ENCODE assay signal across 12 cellular contexts in the genomic region with DNA sequence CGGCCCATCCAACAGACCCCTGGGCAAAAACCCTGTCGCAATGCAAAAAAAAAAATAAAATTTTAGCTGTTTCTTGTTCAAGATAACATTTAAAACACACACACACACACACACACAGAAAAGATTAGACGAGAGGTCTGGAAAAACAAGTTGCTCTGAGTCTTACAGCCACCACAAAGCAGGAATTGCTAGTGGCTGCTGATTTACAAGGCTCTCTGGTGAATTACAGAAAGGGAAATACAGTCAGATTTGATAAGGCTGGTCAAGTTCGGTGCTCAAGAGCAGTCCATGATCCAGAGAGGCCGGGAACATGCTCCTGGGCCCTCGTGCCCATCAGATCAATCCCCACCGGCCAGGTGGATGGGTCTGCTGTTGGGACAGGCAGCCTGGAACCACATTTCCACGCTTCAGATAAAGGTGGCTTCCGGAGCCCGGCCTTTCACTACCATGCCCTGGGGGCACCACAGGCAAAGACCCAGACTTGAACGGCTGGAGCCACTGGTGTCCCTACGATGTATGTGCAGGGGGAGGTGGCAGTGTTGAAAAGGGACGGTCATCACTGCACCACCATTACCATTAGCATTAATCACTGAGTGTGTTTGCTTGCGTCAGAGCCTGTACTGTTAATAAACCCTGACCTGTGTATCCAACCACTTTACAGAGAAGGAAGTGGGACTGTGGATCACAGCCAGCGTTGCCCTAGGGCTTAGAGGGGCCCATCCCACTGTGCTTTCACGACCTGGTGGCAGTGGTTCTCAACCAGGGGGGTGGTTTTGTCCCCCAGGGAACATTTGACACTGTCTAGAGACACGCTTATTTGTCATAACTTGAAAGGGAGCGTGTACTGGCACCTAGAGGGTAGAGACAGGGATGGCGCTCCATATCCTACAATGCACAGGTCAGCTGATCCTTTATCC.
DNase-seq lines count a peak whose midpoint lies in the region; ATAC-seq and TF ChIP-seq lines count a peak whose summit lies in the region.
"Had no signal": no experiment of that assay in that cellular context is flagged by ENCODE, and none has a peak within 500 bp of the region (broad histone marks: within the 10 kb centered on the region; RNA-seq: fewer than 3 reads in every experiment).

No MANE protein-coding gene starts in this region.

- DNase-seq in DMS79 treated with DMSO at 0.1 percent for 48 hours (lab: John Stamatoyannopoulos, UW) (peak; percentile 33), DMS79 (lab: John Stamatoyannopoulos, UW) (no peak), MV-4-11 (lab: John Stamatoyannopoulos, UW) (peak; percentile 77), esophagus muscularis mucosa (ENCODE audit: extremely low spot score) (no peak), SW 1271 (lab: John Stamatoyannopoulos, UW) (no peak), sciatic nerve (ENCODE audit: low spot score) (no peak)
- DNase-seq: central memory CD4-positive, alpha-beta T cell; foreskin fibroblast; NCI-H2227 treated with DMSO at 0.1 percent for 48 hours had no signal

- no peak for TF ChIP-seq EP300 in esophagus muscularis mucosa (IDR thresholded peaks at IDR 0.05)

- ATAC-seq in sciatic nerve (no peak), HG02840 (IDR thresholded peaks at IDR 0.05; ENCODE audit: low FRiP score, unreplicated experiment) (no peak)

- H3K4me1 ChIP-seq in esophagus muscularis mucosa, result peaks cover 30 to 82% (median 77%) of the 10 kb centered on the region in 4 donors
- peaks cover 27% of the 10 kb centered on the region for H3K4me1 ChIP-seq in rectal smooth muscle tissue (ENCODE audit: control insufficient read depth, insufficient read depth, low read length)

- no peak for TF ChIP-seq CTCF in esophagus muscularis mucosa (IDR thresholded peaks at IDR 0.05)

- H3K4me3 ChIP-seq in esophagus muscularis mucosa, result no peak overlapping the region
- no peak overlapping the region for H3K4me3 ChIP-seq in rectal smooth muscle tissue (ENCODE audit: low read length)

- WGBS in esophagus muscularis mucosa, result 69% methylated on average over 16 of the region's 19 CpGs

- H3K27ac ChIP-seq in esophagus muscularis mucosa (replicated peaks in 1 of 4), result peak overlapping the region; percentile 80 to 96 (median 93)
- peak overlapping the region; percentile 51 for H3K27ac ChIP-seq in rectal smooth muscle tissue (ENCODE audit: low read depth, low read length)
- H3K27ac ChIP-seq: 22Rv1 had no signal

- no peaks in the 10 kb centered on the region for H3K9me3 ChIP-seq in esophagus muscularis mucosa

- TF ChIP-seq POLR2A in esophagus muscularis mucosa (IDR thresholded peaks at IDR 0.05; ENCODE audit: low read depth), result no peak

- H3K27me3 ChIP-seq in esophagus muscularis mucosa (no peaks in the 10 kb centered on the region), rectal smooth muscle tissue (ENCODE audit: control insufficient read depth, insufficient read depth, low read length) (no peaks in the 10 kb centered on the region)

- H3K36me3 ChIP-seq in esophagus muscularis mucosa, result no peaks in the 10 kb centered on the region
- H3K36me3 ChIP-seq in rectal smooth muscle tissue (ENCODE audit: control insufficient read depth, insufficient read depth, low read length), result no peaks in the 10 kb centered on the region

- H3K9ac ChIP-seq in rectal smooth muscle tissue (ENCODE audit: low read length), result no peak overlapping the region

- intact Hi-C loops in esophagus muscularis mucosa (cut with DNase I) (no loop called here), sciatic nerve (cut with DNase I) (no loop called here)

Comparison
In these comparisons a context has a peak if more than half of its experiments do, and no peak if none do; other contexts are left out.
1. DNase-seq: peak in DMS79 treated with DMSO at 0.1 percent for 48 hours (single experiment) and MV-4-11 (single experiment); none in DMS79 (single experiment), esophagus muscularis mucosa (single experiment), SW 1271 (0 of 2) and sciatic nerve (single experiment).